In the genomic region with DNA sequence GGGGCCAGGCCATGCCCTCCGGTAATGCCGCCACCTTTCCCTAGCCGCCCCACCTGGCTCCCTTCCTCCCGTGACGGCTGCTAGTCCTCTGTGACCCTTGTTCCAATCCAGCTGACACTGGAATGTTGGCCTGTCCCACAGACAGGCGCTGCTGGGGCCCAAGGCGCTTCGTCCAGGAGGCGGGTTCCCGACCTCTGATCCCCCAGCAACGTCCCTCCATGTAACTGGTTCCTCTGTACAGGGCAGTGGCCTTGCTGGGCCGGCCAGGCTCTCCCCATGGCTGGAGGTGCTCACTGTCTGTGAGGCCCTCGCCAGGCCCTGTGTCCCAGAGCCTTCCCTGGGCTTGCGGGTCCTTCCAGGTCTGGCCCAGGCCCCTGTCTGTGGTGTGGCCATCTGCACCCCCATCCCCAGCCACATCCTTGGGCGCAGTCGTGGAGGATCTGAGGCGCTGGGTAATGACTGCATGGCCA, we compare ENCODE assay signal across 18 cellular contexts. TPM values are rescaled to one million over a fixed set of nuclear protein-coding genes. Genes with fewer than 3 reads are reported as not detected.
DNase-seq lines count a peak whose midpoint lies in the region; ATAC-seq, FAIRE-seq and TF ChIP-seq lines count a peak whose summit lies in the region.
"Had no signal": no experiment of that assay in that cellular context is flagged by ENCODE, and none has a peak within 500 bp of the region (broad histone marks: within the 10 kb centered on the region; RNA-seq: fewer than 3 reads in every experiment).

No MANE protein-coding gene starts in this region.

- TF ChIP-seq RAD21 in K562 (CRISPR knock-in tag; conservative IDR thresholded peaks at IDR 0.05 in 1 of 2, IDR thresholded peaks at IDR 0.05 in 1 of 2): no peak

- H3K9me3 Mint-ChIP-seq in nephron progenitor cell: no peaks in the 10 kb centered on the region
- H3K9me3 Mint-ChIP-seq in CD4-positive, alpha-beta T cell: no peaks in the 10 kb centered on the region

- peaks cover 12 to 81% of the 10 kb centered on the region in 2 experiments; a peak in 4 of 5 replicates for H3K4me1 ChIP-seq in K562 (replicated peaks in 1 of 2; ENCODE audit: control insufficient read depth in 2 of 2, insufficient read depth in 2 of 2, low read length in 2 of 2)

- no peak overlapping the region for H3K4me2 ChIP-seq in K562 (ENCODE audit: insufficient read depth, low read length)
- H3K4me2 ChIP-seq: BLaER1 had no signal

- H4K20me1 ChIP-seq in K562 (replicated peaks; ENCODE audit: control insufficient read depth, insufficient read depth, low read length): no peaks in the 10 kb centered on the region; the same call in 1 of the 2 replicates

- no peak for ATAC-seq in K562
- no peak for ATAC-seq in CD4-positive, alpha-beta T cell (ENCODE audit: poor library complexity)

- TF ChIP-seq POLR2A in K562 (conservative IDR thresholded peaks at IDR 0.05): no peak

- H3K27ac Mint-ChIP-seq in nephron progenitor cell: peak overlapping the region; percentile 57
- no peak overlapping the region for H3K27ac Mint-ChIP-seq in CD4-positive, alpha-beta T cell

- peaks cover 65% of the 10 kb centered on the region; the same call in 2 of the 3 replicates for H3K36me3 ChIP-seq in K562 (ENCODE audit: control insufficient read depth, insufficient read depth, low read length)

- no peaks in the 10 kb centered on the region for H3K79me2 ChIP-seq in K562 (ENCODE audit: control insufficient read depth, insufficient read depth, low read length)

- no peaks in the 10 kb centered on the region for H3K27me3 ChIP-seq in K562 (ENCODE audit: control insufficient read depth in 2 of 2, insufficient read depth in 2 of 2, low read length in 2 of 2)
- peaks cover 7% of the 10 kb centered on the region for H3K27me3 ChIP-seq in CD4-positive, alpha-beta T cell (ENCODE audit: control insufficient read depth, insufficient read depth, low read length)

- H3K9me3 ChIP-seq in K562 (replicated peaks; ENCODE audit: control insufficient read depth, insufficient read depth, low read depth, low read length): no peaks in the 10 kb centered on the region
- no peaks in the 10 kb centered on the region for H3K9me3 ChIP-seq in CD4-positive, alpha-beta T cell (ENCODE audit: control insufficient read depth, low read length)
- H3K9me3 ChIP-seq: BLaER1, SJCRH30 had no signal

- no TSS peak for BruUV-seq in K562 (replicated peaks; lab: Mats Ljungman, UMichigan)

- intact Hi-C loops in K562 (cut with micrococcal nuclease): no loop called here
- intact Hi-C loops in CD4-positive, alpha-beta T cell (cut with DNase I, micrococcal nuclease): no loop called here

- H3K4me1 Mint-ChIP-seq in nephron progenitor cell: peaks cover 24% of the 10 kb centered on the region
- H3K4me1 Mint-ChIP-seq in CD4-positive, alpha-beta T cell (ENCODE audit: low read depth): peaks cover 8% of the 10 kb centered on the region

- FAIRE-seq in K562 (lab: Jason Lieb, UNC): no peak
- FAIRE-seq: A204.1, GM12892 had no signal

- in situ Hi-C loops in K562 (cut with MboI): no loop called here

- H3K9ac ChIP-seq in K562 (ENCODE audit: insufficient read depth in 1 of 2, low read depth in 2 of 2, low read length in 2 of 2): peak overlapping the region in 1 of 2 experiments; percentile 58; a peak in 2 of 4 replicates
- H3K9ac ChIP-seq: BLaER1 had no signal

- TF ChIP-seq EP300 in K562 (IDR thresholded peaks at IDR 0.05; ENCODE audit: low read length): no peak

- POLR2A ChIA-PET in K562 (lab: Yijun Ruan, JAX): interaction anchor here (0.6 kb wide), 1 partner anchor 36 kb away, joined by 5 read pairs; no protein-coding TSS in a partner anchor
- POLR2A ChIA-PET in CD4-positive, alpha-beta T cell (lab: Charles Lee): no interaction called here

- H3K36me3 Mint-ChIP-seq in nephron progenitor cell (ENCODE audit: low read depth): peaks cover 10% of the 10 kb centered on the region
- H3K36me3 Mint-ChIP-seq in CD4-positive, alpha-beta T cell (ENCODE audit: low read depth): peaks cover 23% of the 10 kb centered on the region

- TF ChIP-seq CTCF in K562 (IDR thresholded peaks at IDR 0.05 in 2 of 3, conservative IDR thresholded peaks at IDR 0.05 in 1 of 3; ENCODE audit: insufficient read depth in 2 of 3, low read depth in 1 of 3, low read length in 3 of 3): no peak
- TF ChIP-seq CTCF in nephron progenitor cell (IDR thresholded peaks at IDR 0.05): no peak
- no peak for TF ChIP-seq CTCF in CD4-positive, alpha-beta T cell (IDR thresholded peaks at IDR 0.05)

- peak; percentile 53 for DNase-seq in ELF-1 (ENCODE audit: low read depth, low spot score)
- no peak for DNase-seq in K562 (ENCODE audit: extremely low read depth in 1 of 4, low spot score in 3 of 4)
- no peak for DNase-seq in nephron progenitor cell
- no peak for DNase-seq in CD4-positive, alpha-beta T cell
- no peak for DNase-seq in NCI-H1092 treated with DMSO at 0.1 percent for 48 hours (lab: John Stamatoyannopoulos, UW)
- no peak for DNase-seq in activated gamma-delta T cell (lab: John Stamatoyannopoulos, UW)
- DNase-seq: GF-D8, GOT3, NCI-H1048, NCI-H146, NCI-H2081, NCI-H774, SJCRH30 had no signal

- CTCF ChIA-PET in K562 (lab: Yijun Ruan, JAX; ENCODE audit: low intra/inter-chr PET ratio): no interaction called here
- CTCF ChIA-PET in CD4-positive, alpha-beta T cell (lab: Charles Lee): no interaction called here

- H3K4me3 ChIP-seq in K562: no peak overlapping the region
- H3K4me3 ChIP-seq: BLaER1, SJCRH30 had no signal

- peaks cover 6% of the 10 kb centered on the region for H3K9me1 ChIP-seq in K562 (ENCODE audit: control insufficient read depth, insufficient read depth, low read length)

- WGBS in K562 (ENCODE audit: insufficient coverage, low coverage, missing lambda C conversion rate): 89% methylated on average over 11 of the region's 17 CpGs

- H3K27me3 Mint-ChIP-seq in nephron progenitor cell (ENCODE audit: low read depth, poor library complexity): peaks cover 35% of the 10 kb centered on the region
- peaks cover 15% of the 10 kb centered on the region for H3K27me3 Mint-ChIP-seq in CD4-positive, alpha-beta T cell

- H2AFZ ChIP-seq in K562 (ENCODE audit: low read depth, low read length): no peak overlapping the region

- no peak overlapping the region for H3K27ac ChIP-seq in K562 (ENCODE audit: extremely low read depth, low read depth, low read length)
- H3K27ac ChIP-seq in CD4-positive, alpha-beta T cell (ENCODE audit: low read depth, low read length): no peak overlapping the region
- H3K27ac ChIP-seq: BLaER1, SJCRH30 had no signal

- H3K4me3 Mint-ChIP-seq in nephron progenitor cell: no peak overlapping the region
- no peak overlapping the region for H3K4me3 Mint-ChIP-seq in CD4-positive, alpha-beta T cell

RNA-seq across cellular contexts. Expression of gene GRIN3B, which starts 6.8 kb away (rescaled TPM):
- 0.32 and 0.88 TPM in 2 replicates for total RNA-seq in K562 (2011; cell fraction: chromatin; rRNA removed; ENCODE audit: low replicate concordance)
- total RNA-seq in K562 (2011; cell fraction: nucleolus; rRNA removed): 1.3 and 2.9 TPM in 2 replicates
- total RNA-seq in K562 (2011; cell fraction: nucleoplasm; rRNA removed): 0.29 and 0.46 TPM in 2 replicates
- 0.95 TPM in 1 of 2 replicates, not detected in the other for total RNA-seq in K562 (2014; rRNA removed)
- not detected in 2 replicates for total RNA-seq in K562 (2014; rRNA removed; fragmentation: Illumina TruSeq; extraction: Trizol)
- not detected in 2 replicates for total RNA-seq in K562 (2015; rRNA removed; fragmentation: Illumina TruSeq; extraction: Trizol)
- total RNA-seq in K562 (2021): 0.51 TPM in 1 of 2 replicates, not detected in the other
- 0.06 and 0.23 TPM in 2 replicates for polyA plus RNA-seq in K562 (2011; rRNA removed)
- 0.31 and 0.53 TPM in 2 replicates for polyA plus RNA-seq in K562 (2011; cell fraction: cytosol; rRNA removed)
- 2.2 and 2.5 TPM in 2 replicates for polyA plus RNA-seq in K562 (2011; cell fraction: nucleus; rRNA removed)
- polyA plus RNA-seq in K562 (2012): 0.12 and 0.51 TPM in 2 replicates
- not detected in 2 replicates for polyA plus RNA-seq in K562 (2014; fragmentation: Illumina TruSeq; extraction: Trizol)
- polyA plus RNA-seq in K562 (2014; fragmentation: Nextera tagmentation; extraction: Ambion mirVana): not detected
- 0.15 and 0.19 TPM in 2 replicates for polyA plus RNA-seq in K562 (2014; rRNA removed)
- polyA minus RNA-seq in K562 (2011; rRNA and poly(A)+ RNA removed): 0.06 TPM in 1 of 2 replicates, not detected in the other
- polyA minus RNA-seq in K562 (2011; cell fraction: cytosol; rRNA and poly(A)+ RNA removed): not detected in 2 replicates
- 0.40 and 1.4 TPM in 2 replicates for polyA minus RNA-seq in K562 (2011; cell fraction: nucleus; rRNA and poly(A)+ RNA removed)
- total RNA-seq in CD4-positive, alpha-beta T cell: under 1 TPM; 0.17 to 0.22 TPM
- total RNA-seq: MCF 10A, NCI-H460, SJCRH30 had no signal

RNA-seq across cellular contexts. Expression of gene WDR18, which starts 9.3 kb away (rescaled TPM):
- 32.2 and 119 TPM in 2 replicates for total RNA-seq in K562 (2011; cell fraction: chromatin; rRNA removed; ENCODE audit: low replicate concordance)
- 140 and 174 TPM in 2 replicates for total RNA-seq in K562 (2011; cell fraction: nucleolus; rRNA removed)
- total RNA-seq in K562 (2011; cell fraction: nucleoplasm; rRNA removed): 50.0 and 55.1 TPM in 2 replicates
- total RNA-seq in K562 (2014; rRNA removed) (181 and 210 TPM in 2 replicates), K562 (2014; rRNA removed; fragmentation: Illumina TruSeq; extraction: Trizol) (13.0 and 15.5 TPM in 2 replicates), K562 (2015; rRNA removed; fragmentation: Illumina TruSeq; extraction: Trizol) (37.6 and 45.0 TPM in 2 replicates), K562 (2021) (128 and 134 TPM in 2 replicates)
- polyA plus RNA-seq in K562 (2011; rRNA removed) (30.1 and 47.8 TPM in 2 replicates), K562 (2014; fragmentation: Illumina TruSeq; extraction: Trizol) (16.3 and 52.9 TPM in 2 replicates), K562 (2014; fragmentation: Nextera tagmentation; extraction: Ambion mirVana) (1 to 10 TPM in 1 of 2 experiments, under 1 TPM in 1; 0.65 to 1.1 TPM), K562 (2014; rRNA removed) (106 and 130 TPM in 2 replicates)
- polyA plus RNA-seq in K562 (2011; cell fraction: cytosol; rRNA removed): 62.1 and 244 TPM in 2 replicates
- 137 and 203 TPM in 2 replicates for polyA plus RNA-seq in K562 (2011; cell fraction: nucleus; rRNA removed)
- polyA plus RNA-seq in K562 (2012): 73.6 and 92.2 TPM in 2 replicates
- polyA minus RNA-seq in K562 (2011; rRNA and poly(A)+ RNA removed): 17.0 and 26.0 TPM in 2 replicates
- polyA minus RNA-seq in K562 (2011; cell fraction: cytosol; rRNA and poly(A)+ RNA removed): 90.0 and 91.8 TPM in 2 replicates
- polyA minus RNA-seq in K562 (2011; cell fraction: nucleus; rRNA and poly(A)+ RNA removed): 52.1 and 52.4 TPM in 2 replicates
- 10 to 100 TPM; 16.8 to 17.1 TPM for total RNA-seq in CD4-positive, alpha-beta T cell

RNA-seq across cellular contexts. Expression of gene TMEM259, which starts 27.5 kb away (rescaled TPM):
- 157 and 512 TPM in 2 replicates for total RNA-seq in K562 (2011; cell fraction: chromatin; rRNA removed; ENCODE audit: low replicate concordance)
- total RNA-seq in K562 (2011; cell fraction: nucleolus; rRNA removed): 498 and 541 TPM in 2 replicates
- 251 and 289 TPM in 2 replicates for total RNA-seq in K562 (2011; cell fraction: nucleoplasm; rRNA removed)
- total RNA-seq in K562 (2014; rRNA removed) (135 and 169 TPM in 2 replicates), K562 (2014; rRNA removed; fragmentation: Illumina TruSeq; extraction: Trizol) (13.4 and 18.5 TPM in 2 replicates), K562 (2015; rRNA removed; fragmentation: Illumina TruSeq; extraction: Trizol) (59.7 and 60.9 TPM in 2 replicates), K562 (2021) (176 and 193 TPM in 2 replicates)
- polyA plus RNA-seq in K562 (2011; rRNA removed) (83.2 and 158 TPM in 2 replicates), K562 (2014; fragmentation: Illumina TruSeq; extraction: Trizol) (63.6 and 79.5 TPM in 2 replicates), K562 (2014; fragmentation: Nextera tagmentation; extraction: Ambion mirVana) (under 1 TPM; 0.52 to 0.57 TPM), K562 (2014; rRNA removed) (225 and 231 TPM in 2 replicates)
- polyA plus RNA-seq in K562 (2011; cell fraction: cytosol; rRNA removed): 163 and 311 TPM in 2 replicates
- 1,374 and 1,890 TPM in 2 replicates for polyA plus RNA-seq in K562 (2011; cell fraction: nucleus; rRNA removed)
- polyA plus RNA-seq in K562 (2012): 118 and 187 TPM in 2 replicates
- polyA minus RNA-seq in K562 (2011; rRNA and poly(A)+ RNA removed): 18.2 and 31.6 TPM in 2 replicates
- 42.1 and 50.9 TPM in 2 replicates for polyA minus RNA-seq in K562 (2011; cell fraction: cytosol; rRNA and poly(A)+ RNA removed)
- 105 and 111 TPM in 2 replicates for polyA minus RNA-seq in K562 (2011; cell fraction: nucleus; rRNA and poly(A)+ RNA removed)
- 100 to 1,000 TPM; 388 to 390 TPM for total RNA-seq in CD4-positive, alpha-beta T cell

RNA-seq across cellular contexts. Expression of gene RNU6-2, which starts 27.9 kb away (rescaled TPM):
- total RNA-seq in K562 (2011; cell fraction: chromatin; rRNA removed; ENCODE audit: low replicate concordance): not detected in 2 replicates
- not detected in 2 replicates for total RNA-seq in K562 (2011; cell fraction: nucleolus; rRNA removed)
- total RNA-seq in K562 (2011; cell fraction: nucleoplasm; rRNA removed): not detected in 2 replicates
- not detected in 2 replicates for total RNA-seq in K562 (2014; rRNA removed)
- total RNA-seq in K562 (2014; rRNA removed; fragmentation: Illumina TruSeq; extraction: Trizol): not detected in 2 replicates
- total RNA-seq in K562 (2015; rRNA removed; fragmentation: Illumina TruSeq; extraction: Trizol): not detected in 2 replicates
- not detected in 2 replicates for total RNA-seq in K562 (2021)
- polyA plus RNA-seq in K562 (2011; rRNA removed): not detected in 2 replicates
- not detected in 2 replicates for polyA plus RNA-seq in K562 (2011; cell fraction: cytosol; rRNA removed)
- polyA plus RNA-seq in K562 (2011; cell fraction: nucleus; rRNA removed): not detected in 2 replicates
- not detected in 2 replicates for polyA plus RNA-seq in K562 (2012)
- polyA plus RNA-seq in K562 (2014; fragmentation: Illumina TruSeq; extraction: Trizol): not detected in 2 replicates
- polyA plus RNA-seq in K562 (2014; fragmentation: Nextera tagmentation; extraction: Ambion mirVana): not detected
- not detected in 2 replicates for polyA plus RNA-seq in K562 (2014; rRNA removed)
- under 0.01 TPM in 2 replicates for polyA minus RNA-seq in K562 (2011; rRNA and poly(A)+ RNA removed)
- 667 TPM in 1 of 2 replicates, not detected in the other for polyA minus RNA-seq in K562 (2011; cell fraction: cytosol; rRNA and poly(A)+ RNA removed)
- under 0.01 TPM in 1 of 2 replicates, not detected in the other for polyA minus RNA-seq in K562 (2011; cell fraction: nucleus; rRNA and poly(A)+ RNA removed)
- total RNA-seq in CD4-positive, alpha-beta T cell: not detected
- total RNA-seq: MCF 10A, NCI-H460, SJCRH30 had no signal

RNA-seq across cellular contexts. Expression of gene CNN2, which starts 33.0 kb away (rescaled TPM):
- total RNA-seq in K562 (2011; cell fraction: chromatin; rRNA removed; ENCODE audit: low replicate concordance): 25.1 and 70.9 TPM in 2 replicates
- 40.8 and 41.4 TPM in 2 replicates for total RNA-seq in K562 (2011; cell fraction: nucleolus; rRNA removed)
- total RNA-seq in K562 (2011; cell fraction: nucleoplasm; rRNA removed): 34.4 and 52.1 TPM in 2 replicates
- 82.3 and 124 TPM in 2 replicates for total RNA-seq in K562 (2014; rRNA removed)
- 33.7 and 45.6 TPM in 2 replicates for total RNA-seq in K562 (2014; rRNA removed; fragmentation: Illumina TruSeq; extraction: Trizol)
- total RNA-seq in K562 (2015; rRNA removed; fragmentation: Illumina TruSeq; extraction: Trizol): 52.7 and 54.9 TPM in 2 replicates
- 161 and 174 TPM in 2 replicates for total RNA-seq in K562 (2021)
- polyA plus RNA-seq in K562 (2011; rRNA removed): 36.4 and 61.3 TPM in 2 replicates
- polyA plus RNA-seq in K562 (2011; cell fraction: cytosol; rRNA removed): 82.9 and 105 TPM in 2 replicates
- polyA plus RNA-seq in K562 (2011; cell fraction: nucleus; rRNA removed): 42.5 and 55.7 TPM in 2 replicates
- polyA plus RNA-seq in K562 (2012): 82.7 and 152 TPM in 2 replicates
- 123 and 158 TPM in 2 replicates for polyA plus RNA-seq in K562 (2014; fragmentation: Illumina TruSeq; extraction: Trizol)
- 10 to 100 TPM; 12.1 to 12.8 TPM for polyA plus RNA-seq in K562 (2014; fragmentation: Nextera tagmentation; extraction: Ambion mirVana)
- 71.3 and 73.3 TPM in 2 replicates for polyA plus RNA-seq in K562 (2014; rRNA removed)
- 45.8 and 50.7 TPM in 2 replicates for polyA minus RNA-seq in K562 (2011; rRNA and poly(A)+ RNA removed)
- polyA minus RNA-seq in K562 (2011; cell fraction: cytosol; rRNA and poly(A)+ RNA removed): 132 and 161 TPM in 2 replicates
- polyA minus RNA-seq in K562 (2011; cell fraction: nucleus; rRNA and poly(A)+ RNA removed): 9.0 and 15.9 TPM in 2 replicates
- total RNA-seq in CD4-positive, alpha-beta T cell: 100 to 1,000 TPM; 307 to 318 TPM
